Comparison of ENCODE assay signal across 11 cellular contexts in the genomic region with DNA sequence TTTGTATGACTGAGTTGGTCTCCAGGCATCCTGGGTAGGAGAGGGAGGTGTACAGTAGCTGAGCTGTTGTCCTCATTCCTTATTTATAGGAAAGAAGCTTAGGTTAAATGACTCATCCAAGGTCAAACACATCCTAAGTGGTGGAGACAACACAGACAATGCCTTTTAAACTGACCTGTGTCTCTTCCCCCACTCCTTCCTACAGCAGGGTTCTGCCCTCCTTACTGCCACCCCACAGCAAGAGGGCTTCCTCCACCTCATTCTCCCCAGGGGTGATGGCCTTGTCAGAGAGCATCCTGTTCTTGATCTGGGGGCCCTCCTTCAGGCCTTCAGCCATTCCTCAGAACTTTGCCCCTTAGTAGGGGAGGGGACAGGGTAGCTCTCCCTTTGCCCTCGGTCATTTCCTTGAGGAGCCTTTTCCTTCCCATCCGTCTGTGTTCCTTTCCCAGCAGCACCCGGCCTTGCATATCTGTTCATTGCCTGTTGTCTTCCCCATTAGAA. TPM values are rescaled to one million over a fixed set of nuclear protein-coding genes. Genes with fewer than 3 reads are reported as not detected.
DNase-seq lines count a peak whose midpoint lies in the region; ATAC-seq, FAIRE-seq and TF ChIP-seq lines count a peak whose summit lies in the region.
"Had no signal": no experiment of that assay in that cellular context is flagged by ENCODE, and none has a peak within 500 bp of the region (broad histone marks: within the 10 kb centered on the region; RNA-seq: fewer than 3 reads in every experiment).

No MANE protein-coding gene starts in this region.

- H3K4me1 Mint-ChIP-seq in mesothelial cell of epicardium = peaks cover 42% of the 10 kb centered on the region

- H3K36me3 ChIP-seq in mammary epithelial cell (ENCODE audit: insufficient read depth, low read length) = no peaks in the 10 kb centered on the region
- H3K36me3 ChIP-seq: vagina had no signal

- peak; percentile 44 to 69 for ATAC-seq in A549

- intact Hi-C loops in mammary epithelial cell (cut with micrococcal nuclease) (no loop called here), lower leg skin (cut with DNase I; ENCODE audit: low total_unique reads) (no loop called here)

- H3K27ac ChIP-seq in A549 = no peak overlapping the region
- no peak overlapping the region for H3K27ac ChIP-seq in mammary epithelial cell (ENCODE audit: insufficient read depth, low read depth, low read length)

- no peak for FAIRE-seq in A549 (lab: Jason Lieb, UNC)
- FAIRE-seq: islet of Langerhans had no signal

- H3K4me3 ChIP-seq in A549 = no peak overlapping the region
- no peak overlapping the region for H3K4me3 ChIP-seq in mammary epithelial cell (replicated peaks in 1 of 3; ENCODE audit: insufficient read depth in 1 of 3, low read depth in 2 of 3, low read length in 3 of 3)
- H3K4me3 ChIP-seq in lower leg skin (ENCODE audit: low read depth, poor library complexity, severe bottlenecking) = no peak overlapping the region
- H3K4me3 ChIP-seq: vagina had no signal

- in situ Hi-C loops in mammary epithelial cell (cut with MboI; ENCODE audit: low sequenced_read_pairs in 2 of 2) = no loop called here

- H3K4me3 Mint-ChIP-seq in mesothelial cell of epicardium = no peak overlapping the region

- H3K4me1 ChIP-seq in A549 (peaks cover 25% of the 10 kb centered on the region), mammary epithelial cell (ENCODE audit: insufficient read depth, low read length) (peaks cover 3% of the 10 kb centered on the region)

- H3K4me2 ChIP-seq in A549 (peak overlapping the region; percentile 29), mammary epithelial cell (ENCODE audit: insufficient read depth, low read depth, low read length) (no peak overlapping the region)

- H3K36me3 Mint-ChIP-seq in mesothelial cell of epicardium = peaks cover 11% of the 10 kb centered on the region

- no peaks in the 10 kb centered on the region for H3K79me2 ChIP-seq in mammary epithelial cell (ENCODE audit: insufficient read depth, low read length)

- H3K9me3 Mint-ChIP-seq in mesothelial cell of epicardium = no peaks in the 10 kb centered on the region

- BruUV-seq in mammary epithelial cell (replicated peaks; lab: Mats Ljungman, UMichigan) = no TSS peak

- CTCF ChIA-PET in A549 (lab: Yijun Ruan, JAX) = interaction anchor here (0.7 to 4.9 kb wide), 10 partner anchors 9 to 40 kb away, joined by 3 to 32 read pairs (median 4); no protein-coding TSS in a partner anchor
- CTCF ChIA-PET in mammary epithelial cell (lab: Charles Lee; ENCODE audit: low non-redundant PET) = no interaction called here

- peak overlapping the region; percentile 10 for H3K27ac Mint-ChIP-seq in mesothelial cell of epicardium

- H3K9ac ChIP-seq in mammary epithelial cell (ENCODE audit: insufficient read depth, low read length) = no peak overlapping the region

- TF ChIP-seq CTCF in A549 (IDR thresholded peaks at IDR 0.05) (no peak), mammary epithelial cell (conservative IDR thresholded peaks at IDR 0.05 in 1 of 2, IDR thresholded peaks at IDR 0.05 in 1 of 2; ENCODE audit: extremely low read depth in 1 of 2, insufficient read depth in 1 of 2, low read depth in 1 of 2, low read length in 2 of 2) (no peak), mesothelial cell of epicardium (IDR thresholded peaks at IDR 0.05; ENCODE audit: unreplicated experiment) (no peak), lower leg skin (IDR thresholded peaks at IDR 0.05) (no peak)

- no peak overlapping the region for H2AFZ ChIP-seq in mammary epithelial cell (ENCODE audit: low read depth, low read length)

- no peaks in the 10 kb centered on the region for H4K20me1 ChIP-seq in mammary epithelial cell (ENCODE audit: insufficient read depth, low read length)

- H3K9me3 ChIP-seq in A549 (no peaks in the 10 kb centered on the region), mammary epithelial cell (replicated peaks; ENCODE audit: insufficient read depth, low read length) (no peaks in the 10 kb centered on the region)
- H3K9me3 ChIP-seq: vagina had no signal

- POLR2A ChIA-PET in A549 (lab: Yijun Ruan, JAX) = interaction anchor here (1.1 kb wide), 1 partner anchor 43 kb away, joined by 3 read pairs; no protein-coding TSS in a partner anchor

- H3K27me3 ChIP-seq in mammary epithelial cell (ENCODE audit: insufficient read depth, low read length) = no peaks in the 10 kb centered on the region
- H3K27me3 ChIP-seq: vagina had no signal

- TF ChIP-seq RAD21 in A549 (conservative IDR thresholded peaks at IDR 0.05 in 1 of 2, IDR thresholded peaks at IDR 0.05 in 1 of 2) = no peak

- 92% methylated on average over 3 of the region's 3 CpGs for WGBS in A549 (ENCODE audit: missing lambda C conversion rate)
- 88% methylated on average over 3 of the region's 3 CpGs for WGBS in mammary epithelial cell (ENCODE audit: low coverage, missing lambda C conversion rate)
- 84 to 90% methylated on average over 3 of the region's 3 CpGs for WGBS in lower leg skin, 2 donors

- dilution Hi-C loops in mammary epithelial cell (cut with HindIII; ENCODE audit: low sequenced_read_pairs) = no loop called here

- TF ChIP-seq EP300 in A549 (IDR thresholded peaks at IDR 0.05) = no peak

- H3K27me3 Mint-ChIP-seq in mesothelial cell of epicardium (ENCODE audit: low read depth) = no peaks in the 10 kb centered on the region

- DNase-seq in A549 (ENCODE audit: low read depth in 1 of 2, low spot score in 1 of 2) = peak; percentile 36 to 43
- peak; percentile 40 for DNase-seq in HS-27A (ENCODE audit: low read depth)
- peak; percentile 16 for DNase-seq in mammary epithelial cell
- no peak for DNase-seq in mesothelial cell of epicardium (ENCODE audit: low spot score in 2 of 2, unreplicated experiment in 2 of 2)
- no peak for DNase-seq in lower leg skin (ENCODE audit: low spot score in 2 of 2)
- no peak for DNase-seq in AML-193 (lab: John Stamatoyannopoulos, UW)
- no peak for DNase-seq in H4 (ENCODE audit: low spot score)
- DNase-seq in NCI-H2029 (lab: John Stamatoyannopoulos, UW) = no peak
- DNase-seq: activated CD4-positive, alpha-beta T cell treated with anti-CD3 and anti-CD28 coated beads for 4 hours had no signal

- no peak for TF ChIP-seq POLR2A in A549 (IDR thresholded peaks at IDR 0.05; ENCODE audit: low read length)
- TF ChIP-seq POLR2A in lower leg skin (IDR thresholded peaks at IDR 0.05) = no peak

TF ChIP-seq in A549, 52 proteins besides CTCF, POLR2A, EP300 and RAD21:
- TF ChIP-seq HEYL (CRISPR knock-in tag; IDR thresholded peaks at IDR 0.05) = no peak
- 0 out of 2 replicates have a peak, but pooled peaks have one; percentile 22 for TF ChIP-seq FOSL2 (IDR thresholded peaks at IDR 0.05)
- TF ChIP-seq FOSL2 (CRISPR knock-in tag; IDR thresholded peaks at IDR 0.05) = peak; percentile 63

RNA-seq across cellular contexts. Expression of gene GPI, which starts 48.2 kb away (rescaled TPM):
- polyA plus RNA-seq in A549 (2011; rRNA removed) = 443 and 565 TPM in 2 replicates
- 630 and 674 TPM in 2 replicates for polyA plus RNA-seq in A549 (2012; cell fraction: cytosol; rRNA removed)
- 958 and 1,031 TPM in 2 replicates for polyA plus RNA-seq in A549 (2012; cell fraction: nucleus; rRNA removed)
- 548 to 579 TPM (median 555 TPM) in 3 replicates for polyA plus RNA-seq in A549 (2017; fragmentation: RNase III; extraction: RNeasy Plus Mini Kit Qiagen cat#74134 plus additional on column Dnase treatment)
- polyA minus RNA-seq in A549 (2011; rRNA and poly(A)+ RNA removed) = 992 and 1,185 TPM in 2 replicates
- 100 to 1,000 TPM; 131 to 411 TPM for total RNA-seq in mammary epithelial cell
- 344 TPM for polyA plus RNA-seq in mammary epithelial cell
- polyA minus RNA-seq in mammary epithelial cell = 965 TPM
- total RNA-seq in mesothelial cell of epicardium = 226 to 228 TPM (median 226 TPM) in 3 replicates
- 100 to 1,000 TPM; 117 to 195 (median 124) TPM for total RNA-seq in lower leg skin
- 387 and 418 TPM in 2 replicates for total RNA-seq in H4 (2014; rRNA removed; shearing (Covaris generic))

Comparison
In these comparisons a context has a peak if more than half of its experiments do, and no peak if none do; other contexts are left out.
1. DNase-seq: peak in A549 (2 of 2), HS-27A (single experiment) and mammary epithelial cell (single experiment); none in mesothelial cell of epicardium (0 of 2), lower leg skin (0 of 2), AML-193 (0 of 2), H4 (single experiment) and NCI-H2029 (single experiment).